In the genomic region with DNA sequence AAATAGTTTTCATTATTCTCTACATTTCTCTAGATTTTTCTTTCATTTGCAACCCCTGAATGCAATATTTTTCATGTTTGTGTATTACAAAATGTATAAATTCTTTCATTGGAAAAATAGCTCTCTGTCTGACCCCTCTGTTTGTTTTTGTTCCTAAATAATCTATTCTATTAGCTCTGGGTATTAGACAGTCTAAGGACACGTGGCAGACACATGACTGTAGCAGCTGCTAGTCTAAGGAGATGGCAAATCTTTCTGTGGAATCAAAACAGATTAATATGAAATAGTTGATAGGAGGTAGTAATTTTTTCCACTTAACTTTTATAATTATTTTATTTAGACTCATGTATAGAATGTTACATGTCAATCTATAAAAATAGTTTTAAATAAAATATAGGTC, we compare ENCODE assay signal across 21 cellular contexts. TPM values are rescaled to one million over a fixed set of nuclear protein-coding genes. Genes with fewer than 3 reads are reported as not detected.
A peak's percentile ranks its signal among the peaks of the same experiment; 100 is the strongest.
DNase-seq lines count a peak whose midpoint lies in the region; ATAC-seq, FAIRE-seq and TF ChIP-seq lines count a peak whose summit lies in the region.
"Had no signal": no experiment of that assay in that cellular context is flagged by ENCODE, and none has a peak within 500 bp of the region (broad histone marks: within the 10 kb centered on the region; RNA-seq: fewer than 3 reads in every experiment).

No MANE protein-coding gene starts in this region.

- no peaks in the 10 kb centered on the region for H3K27me3 ChIP-seq in adipocyte (replicated peaks; ENCODE audit: control insufficient read depth, insufficient read depth, low read length)
- no peaks in the 10 kb centered on the region for H3K27me3 ChIP-seq in stomach

- H3K36me3 ChIP-seq in adipocyte (ENCODE audit: control insufficient read depth, insufficient read depth, low read length, severe bottlenecking) = no peaks in the 10 kb centered on the region
- no peaks in the 10 kb centered on the region for H3K36me3 ChIP-seq in kidney (ENCODE audit: control insufficient read depth in 1 of 2, insufficient read depth in 2 of 2, low read length in 2 of 2)
- H3K36me3 ChIP-seq in stomach = no peaks in the 10 kb centered on the region

- FAIRE-seq in kidney (lab: Jason Lieb, UNC) = peak; percentile 84
- FAIRE-seq: GM12892, H54, RCC 7860 had no signal

- no peaks in the 10 kb centered on the region for H3K9me3 ChIP-seq in adipocyte (ENCODE audit: control insufficient read depth, low read length)
- no peaks in the 10 kb centered on the region for H3K9me3 ChIP-seq in kidney (ENCODE audit: control insufficient read depth in 1 of 2, low read length in 2 of 2)
- no peaks in the 10 kb centered on the region for H3K9me3 ChIP-seq in stomach
- H3K9me3 ChIP-seq: SK-N-SH had no signal

- H3K27ac ChIP-seq in kidney (ENCODE audit: low read depth in 2 of 2, low read length in 2 of 2) = no peak overlapping the region
- no peak overlapping the region for H3K27ac ChIP-seq in stomach
- H3K27ac ChIP-seq: KMS-11 had no signal

- intact Hi-C loops in kidney (cut with DNase I) (no loop called here), stomach (cut with DNase I; ENCODE audit: low total_unique reads) (no loop called here)

- no peak for TF ChIP-seq EP300 in stomach (IDR thresholded peaks at IDR 0.05)

- 55 to 74% (median 66%) methylated on average over 1 of the region's 1 CpG for WGBS in stomach, 5 donors

- H3K9ac ChIP-seq in adipocyte (ENCODE audit: low read length) (no peak overlapping the region), kidney (ENCODE audit: low read length in 2 of 2) (no peak overlapping the region)
- H3K9ac ChIP-seq: KMS-11, SK-N-SH had no signal

- ATAC-seq in GM18498 (IDR thresholded peaks at IDR 0.05; ENCODE audit: unreplicated experiment) = no peak

- no peaks in the 10 kb centered on the region for H3K4me1 ChIP-seq in adipocyte (ENCODE audit: control insufficient read depth, insufficient read depth, low read length)
- H3K4me1 ChIP-seq in kidney (ENCODE audit: control insufficient read depth in 1 of 2, insufficient read depth in 1 of 2, low read depth in 1 of 2, low read length in 2 of 2) = peaks cover 0 to under 1% of the 10 kb centered on the region in 2 donors
- H3K4me1 ChIP-seq in stomach = no peaks in the 10 kb centered on the region

- no peak for TF ChIP-seq POLR2A in stomach (IDR thresholded peaks at IDR 0.05)

- no peak overlapping the region for H3K4me3 ChIP-seq in adipocyte (ENCODE audit: low read length)
- H3K4me3 ChIP-seq in kidney (ENCODE audit: low read length in 2 of 2) = no peak overlapping the region
- no peak overlapping the region for H3K4me3 ChIP-seq in stomach

- DNase-seq in EH (ENCODE audit: low read depth) (peak; percentile 16), adipocyte (ENCODE audit: low read depth) (peak; percentile 43), kidney (no peak), superior temporal gyrus (ENCODE audit: extremely low spot score) (peak; percentile 49), stomach (no peak), NCI-H446 (lab: John Stamatoyannopoulos, UW) (no peak)
- DNase-seq: ACHN, Calu3, GF-D8, MM.1S, NCI-H2029, NCI-H446 treated with DMSO at 0.1 percent for 48 hours, NCI-H526 treated with DMSO at 0.1 percent for 48 hours, SIG-M5, SK-N-SH, SW 1271 had no signal

- TF ChIP-seq CTCF in kidney (IDR thresholded peaks at IDR 0.05; ENCODE audit: borderline replicate concordance, extremely low read depth, insufficient read depth) (no peak), stomach (IDR thresholded peaks at IDR 0.05) (no peak)

RNA-seq across cellular contexts. Expression of gene SPATA9, which starts 21.4 kb away (rescaled TPM):
- total RNA-seq in kidney (1.0 TPM), stomach (under 1 TPM in 1 of 5 donors, not detected in 4; 0.55 TPM)
- polyA plus RNA-seq in kidney (ENCODE audit: insufficient read depth, low read depth, low replicate concordance) (1.1 TPM), stomach (under 1 TPM in 1 of 3 donors, not detected in 2; 0.35 TPM)
- total RNA-seq: Calu3 had no signal

RNA-seq across cellular contexts. Expression of gene RHOBTB3, which starts 27.0 kb away (rescaled TPM):
- total RNA-seq in kidney (54.5 TPM), stomach (100 to 1,000 TPM in 4 of 5 donors, 10 to 100 TPM in 1; 66.7 to 730 (median 151) TPM)
- polyA plus RNA-seq in kidney (ENCODE audit: insufficient read depth, low read depth, low replicate concordance) (22.5 TPM), stomach (10 to 100 TPM; 13.7 to 28.4 (median 26.5) TPM)

RNA-seq across cellular contexts. Expression of gene RFESD, which starts 57.6 kb away (rescaled TPM):
- 2.6 TPM for total RNA-seq in kidney
- 4.0 TPM for polyA plus RNA-seq in kidney (ENCODE audit: insufficient read depth, low read depth, low replicate concordance)
- total RNA-seq in stomach = 1 to 10 TPM in 1 of 5 donors, not detected in 4; 2.0 TPM
- 1 to 10 TPM; 1.7 to 3.2 (median 2.0) TPM for polyA plus RNA-seq in stomach

Comparison
In these comparisons a context has a peak if more than half of its experiments do, and no peak if none do; other contexts are left out.
1. DNase-seq: peak in EH (single experiment), adipocyte (single experiment) and superior temporal gyrus (single experiment); none in kidney (single experiment), stomach (single experiment) and NCI-H446 (0 of 2).